In the genomic region with DNA sequence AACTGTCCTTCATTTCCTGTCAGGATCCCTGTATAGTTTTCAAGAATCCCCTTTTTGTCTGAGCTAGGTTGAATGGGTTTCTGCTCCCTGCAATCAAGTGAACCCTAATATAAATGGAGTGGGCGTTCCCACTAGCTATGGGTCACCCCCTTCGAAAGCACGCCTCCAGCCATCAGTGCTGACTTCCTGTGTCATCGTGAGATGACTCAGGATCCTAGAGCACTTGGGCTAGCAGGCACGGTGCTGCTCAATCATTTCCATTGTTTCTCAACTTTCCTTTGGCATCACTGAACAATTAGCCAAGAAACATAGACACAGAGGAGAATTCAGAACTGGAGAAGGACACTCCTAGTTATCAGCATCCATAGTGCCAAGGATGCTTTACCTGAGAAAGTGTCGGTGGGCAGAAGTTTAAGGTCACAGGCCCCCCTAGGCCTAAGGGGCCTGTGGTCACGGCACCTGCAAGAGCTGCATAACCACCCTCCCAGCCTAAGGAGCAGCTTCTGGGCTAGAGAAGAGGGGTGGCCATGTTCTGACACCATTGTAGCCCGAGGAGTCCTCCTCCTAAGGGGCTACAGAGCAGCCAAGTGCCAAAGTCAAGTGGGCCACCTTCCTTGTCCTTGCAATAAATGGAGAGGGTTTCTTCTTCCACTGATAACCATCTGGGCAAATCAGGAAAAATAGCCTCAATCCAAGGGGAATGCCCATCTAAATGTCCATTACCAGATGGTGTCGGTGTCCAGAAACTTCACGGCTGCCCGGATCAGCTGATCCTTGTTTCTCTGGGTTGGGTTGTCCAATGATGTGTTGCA, we compare ENCODE assay signal across 1 cellular context.
TF ChIP-seq lines count a peak whose summit lies in the region.

No MANE protein-coding gene starts in this region.

TF ChIP-seq in GM12878, 131 proteins besides CTCF, POLR2A, EP300 and RAD21:
- TF ChIP-seq JUNB (IDR thresholded peaks at IDR 0.05) (peak; percentile 53), BCL11A (IDR thresholded peaks at IDR 0.05; ENCODE audit: low read depth, low read length) (peak; percentile 12; the same call in 1 of the 2 replicates), BACH1 (IDR thresholded peaks at IDR 0.05; ENCODE audit: borderline replicate concordance) (0 out of 2 replicates have a peak, but pooled peaks have one; percentile 36), DPF2 (IDR thresholded peaks at IDR 0.05) (peak; percentile 33; the same call in 1 of the 2 replicates), RUNX3 (IDR thresholded peaks at IDR 0.05; ENCODE audit: low read length) (peak; percentile 45), SUZ12 (IDR thresholded peaks at IDR 0.05; ENCODE audit: unreplicated experiment) (no peak), IKZF1 (conservative IDR thresholded peaks at IDR 0.05) (0 out of 2 replicates have a peak, but pooled peaks have one; percentile 21), BHLHE40 (IDR thresholded peaks at IDR 0.05; ENCODE audit: borderline replicate concordance in 1 of 2, low read depth in 2 of 2, low read length in 1 of 2) (peak in 1 of 2 experiments; percentile 18; a peak in 1 of 4 replicates), YY1 (IDR thresholded peaks at IDR 0.05; ENCODE audit: low read depth, low read length) (0 out of 2 replicates have a peak, but pooled peaks have one; percentile 5), IRF4 (IDR thresholded peaks at IDR 0.05; ENCODE audit: low read depth, low read length) (0 out of 2 replicates have a peak, but pooled peaks have one; percentile 20), CREM (IDR thresholded peaks at IDR 0.05; ENCODE audit: low read depth) (0 out of 2 replicates have a peak, but pooled peaks have one; percentile 38), NR2C1 (IDR thresholded peaks at IDR 0.05) (no peak), POU2F2 (IDR thresholded peaks at IDR 0.05; ENCODE audit: borderline replicate concordance, low read depth, low read length) (no peak), PKNOX1 (IDR thresholded peaks at IDR 0.05) (peak; percentile 23; the same call in 1 of the 2 replicates), RCOR1 (conservative IDR thresholded peaks at IDR 0.05; ENCODE audit: low read depth, low read length) (no peak), FOXM1 (IDR thresholded peaks at IDR 0.05; ENCODE audit: low read depth, low read length) (no peak)
- TF ChIP-seq, protein P1, sequence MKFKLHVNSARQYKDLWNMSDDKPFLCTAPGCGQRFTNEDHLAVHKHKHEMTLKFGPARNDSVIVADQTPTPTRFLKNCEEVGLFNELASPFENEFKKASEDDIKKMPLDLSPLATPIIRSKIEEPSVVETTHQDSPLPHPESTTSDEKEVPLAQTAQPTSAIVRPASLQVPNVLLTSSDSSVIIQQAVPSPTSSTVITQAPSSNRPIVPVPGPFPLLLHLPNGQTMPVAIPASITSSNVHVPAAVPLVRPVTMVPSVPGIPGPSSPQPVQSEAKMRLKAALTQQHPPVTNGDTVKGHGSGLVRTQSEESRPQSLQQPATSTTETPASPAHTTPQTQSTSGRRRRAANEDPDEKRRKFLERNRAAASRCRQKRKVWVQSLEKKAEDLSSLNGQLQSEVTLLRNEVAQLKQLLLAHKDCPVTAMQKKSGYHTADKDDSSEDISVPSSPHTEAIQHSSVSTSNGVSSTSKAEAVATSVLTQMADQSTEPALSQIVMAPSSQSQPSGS (IDR thresholded peaks at IDR 0.05; ENCODE audit: low read length), result no peak
